Comparison of ENCODE assay signal across 1 cellular context in the genomic region with DNA sequence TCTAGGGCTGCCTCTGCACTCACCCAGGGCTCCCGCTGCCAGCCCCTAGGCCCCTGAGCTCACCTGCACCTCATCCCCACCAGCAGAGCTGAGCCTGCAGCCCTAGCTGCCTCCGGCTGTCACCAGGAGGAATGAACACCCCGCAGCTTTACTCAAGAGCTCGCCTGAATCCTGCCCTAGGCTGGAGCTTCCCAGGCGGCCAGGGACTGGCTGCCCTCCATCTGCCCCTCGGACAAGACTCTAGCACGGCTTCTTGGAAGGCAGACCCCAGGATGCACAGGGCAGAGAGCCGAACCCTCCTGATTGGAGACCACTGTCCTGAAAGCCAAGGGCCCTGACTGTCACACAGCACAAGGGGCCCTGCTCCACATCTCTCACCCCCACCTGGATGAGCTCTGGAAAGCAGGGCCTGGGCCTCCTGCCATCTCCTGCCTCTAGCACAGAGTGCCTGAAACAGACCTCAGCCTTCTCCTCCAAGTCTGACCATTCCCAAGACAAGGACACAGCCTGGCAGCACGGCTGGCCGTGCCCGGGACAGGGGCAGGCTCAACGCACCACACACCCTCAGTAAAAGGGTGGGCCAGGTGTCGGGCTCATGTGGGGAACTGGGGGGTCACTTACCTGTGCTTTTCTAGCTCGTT.
TF ChIP-seq lines count a peak whose summit lies in the region.

No MANE protein-coding gene starts in this region.

TF ChIP-seq in HepG2, 621 proteins besides CTCF, POLR2A, EP300 and RAD21:
- TF ChIP-seq AGO2 (optimal IDR thresholded peaks at IDR 0.05; ENCODE audit: low read depth, low read length) (peak; percentile 33), PRPF4 (IDR thresholded peaks at IDR 0.05; ENCODE audit: low read depth, low read length, poor library complexity, severe bottlenecking) (no peak), SPEN (CRISPR knock-in tag; IDR thresholded peaks at IDR 0.05; ENCODE audit: low read depth) (no peak), ZNF354B (CRISPR knock-in tag; IDR thresholded peaks at IDR 0.05) (no peak)
